ENCODE assay signal across 20 cellular contexts in genomic region chr1:44300882-44301281, GRCh38.
"Had no signal": no experiment of that assay in that cellular context is flagged by ENCODE, and none has a peak within 500 bp of the region (broad histone marks: within the 10 kb centered on the region; RNA-seq: fewer than 3 reads in every experiment).

No MANE protein-coding gene starts in this region.

- H3K27me3 Mint-ChIP-seq: activated B cell treated with CpG ODN at 0.5 μM for 24 hours; dendritic cell treated with granulocyte-macrophage colony-stimulating factor and Interleukin-4, amounts not matched to agents 40 ng/mL and 50 ng/mL, for 4 days; effector memory CD8-positive, alpha-beta T cell; memory B cell; natural killer cell treated with Interleukin-12 subunit alpha and Interleukin-12 subunit beta and Interleukin-15 and Interleukin-18, amount 100 ng/mL, for 72 hours had no signal

- DNase-seq: activated B cell treated with CpG ODN at 0.5 μM for 24 hours; activated CD4-positive, alpha-beta T cell treated with anti-CD3 and anti-CD28 coated beads, Interleukin-2, amount 50 U/mL, for 1 hour; activated effector memory CD4-positive, alpha-beta T cell treated with Interleukin-2 at 50 U/mL for 16 hours; activated T-cell treated with anti-CD3 and anti-CD28 coated beads for 4 hours; amygdala; brain microvascular endothelial cell; effector memory CD8-positive, alpha-beta T cell; left ventricle myocardium inferior; sigmoid colon; stimulated activated CD4-positive, alpha-beta T cell treated with anti-CD3 and anti-CD28 coated beads, Interleukin-2, amount 100 ng/mL, for 24 hours; stimulated activated naive CD4-positive, alpha-beta T cell treated with Interleukin-2 at 50 U/mL for 16 hours; T1000; trophoblast cell had no signal

- FAIRE-seq: keratinocyte had no signal

- H3K27ac Mint-ChIP-seq: activated B cell treated with CpG ODN at 0.5 μM for 24 hours; dendritic cell treated with granulocyte-macrophage colony-stimulating factor and Interleukin-4, amounts not matched to agents 40 ng/mL and 50 ng/mL, for 4 days; effector memory CD8-positive, alpha-beta T cell; memory B cell; natural killer cell treated with Interleukin-12 subunit alpha and Interleukin-12 subunit beta and Interleukin-15 and Interleukin-18, amount 100 ng/mL, for 72 hours had no signal

- H3K27me3 ChIP-seq: brain microvascular endothelial cell, gastroesophageal sphincter, sigmoid colon had no signal

- ATAC-seq: effector memory CD8-positive, alpha-beta T cell; gastroesophageal sphincter; natural killer cell treated with Interleukin-12 subunit alpha and Interleukin-12 subunit beta and Interleukin-15 and Interleukin-18, amount 100 ng/mL, for 72 hours had no signal

- H3K9me3 ChIP-seq: gastroesophageal sphincter, left ventricle myocardium inferior, sigmoid colon had no signal

- H3K4me3 ChIP-seq: gastroesophageal sphincter, left ventricle myocardium inferior, sigmoid colon had no signal

- H3K9me3 Mint-ChIP-seq: activated B cell treated with CpG ODN at 0.5 μM for 24 hours; activated naive CD4-positive, alpha-beta T cell treated with anti-CD3 and anti-CD28 coated beads, Interleukin-2, amount 50 U/mL, for 72 hours; dendritic cell treated with granulocyte-macrophage colony-stimulating factor and Interleukin-4, amounts not matched to agents 40 ng/mL and 50 ng/mL, for 4 days; effector memory CD8-positive, alpha-beta T cell; memory B cell; natural killer cell treated with Interleukin-12 subunit alpha and Interleukin-12 subunit beta and Interleukin-15 and Interleukin-18, amount 100 ng/mL, for 72 hours had no signal

- H3K27ac ChIP-seq: brain microvascular endothelial cell, epithelial cell of prostate, gastroesophageal sphincter, left ventricle myocardium inferior, sigmoid colon had no signal

- H3K4me3 Mint-ChIP-seq: activated B cell treated with CpG ODN at 0.5 μM for 24 hours; dendritic cell treated with granulocyte-macrophage colony-stimulating factor and Interleukin-4, amounts not matched to agents 40 ng/mL and 50 ng/mL, for 4 days; effector memory CD8-positive, alpha-beta T cell; memory B cell; natural killer cell treated with Interleukin-12 subunit alpha and Interleukin-12 subunit beta and Interleukin-15 and Interleukin-18, amount 100 ng/mL, for 72 hours had no signal

- H3K4me1 ChIP-seq: gastroesophageal sphincter, left ventricle myocardium inferior, sigmoid colon had no signal

- H3K4me1 Mint-ChIP-seq: activated B cell treated with CpG ODN at 0.5 μM for 24 hours, memory B cell had no signal
